7 cellular contexts compared by ENCODE assay signal in the genomic region with DNA sequence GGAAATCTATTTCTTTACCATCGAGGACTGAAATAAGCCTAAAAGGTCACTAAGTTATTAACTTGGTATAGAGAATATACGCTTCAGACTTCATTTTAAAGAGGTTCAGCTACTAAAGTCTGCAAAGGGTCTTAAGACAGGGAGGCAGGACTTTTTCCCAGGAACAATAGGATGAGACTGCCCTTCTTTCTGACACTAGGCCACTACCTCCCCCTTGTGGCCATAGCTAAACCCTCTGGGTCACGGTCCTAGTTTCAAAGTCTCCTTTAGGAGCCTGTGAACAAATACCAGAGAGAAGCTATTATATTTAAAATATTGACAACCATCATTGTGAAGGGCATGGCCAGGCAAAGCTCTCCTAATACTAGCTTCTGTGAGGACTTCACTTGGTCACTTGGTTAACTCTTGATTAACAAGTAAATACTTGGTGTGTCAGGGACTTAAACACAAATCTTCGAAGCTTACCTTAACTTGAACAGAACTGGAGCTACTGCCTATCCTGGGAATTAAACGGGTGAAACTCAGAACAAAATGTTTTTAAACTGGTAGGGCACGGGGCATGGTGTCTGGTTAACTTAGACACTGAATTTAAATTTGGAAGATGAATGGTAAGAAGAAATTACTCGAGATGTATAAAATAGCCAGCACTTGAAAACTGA.
DNase-seq lines count a peak whose midpoint lies in the region; ATAC-seq and TF ChIP-seq lines count a peak whose summit lies in the region.

No MANE protein-coding gene starts in this region.

- POLR2A ChIA-PET in OCI-LY7 (lab: Charles Lee) = interaction anchor here (0.6 to 1.6 kb wide), 6 partner anchors 9 to 77 kb away, joined by 3 to 7 read pairs (median 4); no protein-coding TSS in a partner anchor

- H4K20me1 ChIP-seq in OCI-LY7 (ENCODE audit: insufficient read depth, low read length) = 0 out of 2 replicates have a peak, but pooled peaks cover 4% of the 10 kb centered on the region

- peaks cover 3% of the 10 kb centered on the region; the same call in 1 of the 2 replicates for H3K36me3 ChIP-seq in H7 (replicated peaks; ENCODE audit: control insufficient read depth, insufficient read depth, low read length)
- peaks cover 58% of the 10 kb centered on the region for H3K36me3 ChIP-seq in OCI-LY7 (ENCODE audit: insufficient read depth, low read length)
- peaks cover 0 to 3% (median 1%) of the 10 kb centered on the region in 4 donors for H3K36me3 ChIP-seq in liver (ENCODE audit: control insufficient read depth in 4 of 4, insufficient read depth in 3 of 4, low read depth in 1 of 4, low read length in 3 of 4)

- no peak overlapping the region for H3K4me2 ChIP-seq in OCI-LY7 (ENCODE audit: low read length)

- ATAC-seq in GM21723 (IDR thresholded peaks at IDR 0.05; ENCODE audit: unreplicated experiment) = no peak

- H3K9me3 ChIP-seq in OCI-LY7 (ENCODE audit: low read length) (no peaks in the 10 kb centered on the region), liver (ENCODE audit: control insufficient read depth in 4 of 4, low read length in 3 of 4) (no peaks in the 10 kb centered on the region)

- WGBS in liver = 87% methylated on average over 7 of the region's 7 CpGs

- H2AFZ ChIP-seq in OCI-LY7 (ENCODE audit: low read length) = no peak overlapping the region

- intact Hi-C loops in OCI-LY7 (cut with micrococcal nuclease; ENCODE audit: unreplicated experiment) = loop anchor here (1.0 to 5.0 kb wide), 2 partner anchors 202 to 204 kb away; no protein-coding TSS in a partner anchor

- no peaks in the 10 kb centered on the region for H3K9me2 ChIP-seq in OCI-LY7 (ENCODE audit: insufficient read depth, low read length)

- TF ChIP-seq RAD21 in liver (IDR thresholded peaks at IDR 0.05) = peak; percentile 57 to 83

- no peak overlapping the region for H3K9ac ChIP-seq in liver (ENCODE audit: low read depth in 1 of 2, low read length in 2 of 2)

- no peaks in the 10 kb centered on the region for H3K27me3 ChIP-seq in H7 (ENCODE audit: control insufficient read depth, insufficient read depth, low read length)
- H3K27me3 ChIP-seq in liver (ENCODE audit: control insufficient read depth in 4 of 4, insufficient read depth in 4 of 4, low read length in 3 of 4) = no peaks in the 10 kb centered on the region

- DNase-seq in D341Med (ENCODE audit: low spot score) = peak; percentile 85
- peak; percentile 57 for DNase-seq in H7
- DNase-seq in OCI-LY7 (ENCODE audit: low spot score) = peak; percentile 53
- peak; percentile 23 for DNase-seq in dedifferentiated amniotic fluid mesenchymal stem cell (ENCODE audit: extremely low spot score)
- no peak for DNase-seq in stimulated activated CD4-positive, alpha-beta T cell treated with anti-CD3 and anti-CD28 coated beads, Interleukin-4, amount 100 ng/mL, for 1 hour

- CTCF ChIA-PET in OCI-LY7 (lab: Charles Lee; ENCODE audit: unreplicated experiment) = interaction anchor here (1.2 to 2.5 kb wide), 3 partner anchors 11 to 400 kb away, joined by 3 to 9 read pairs (median 3); no protein-coding TSS in a partner anchor

- no peaks in the 10 kb centered on the region; the same call in 1 of the 2 replicates for H3K79me2 ChIP-seq in OCI-LY7 (ENCODE audit: insufficient read depth, low read depth, low read length)

- H3K4me1 ChIP-seq in OCI-LY7 (ENCODE audit: insufficient read depth, low read length, poor library complexity, severe bottlenecking) (peaks cover 39% of the 10 kb centered on the region), liver (ENCODE audit: control insufficient read depth in 4 of 4, insufficient read depth in 4 of 4, low read length in 3 of 4) (peaks cover 0 to 6% (median 1%) of the 10 kb centered on the region in 4 donors)

- H3K27ac ChIP-seq in OCI-LY7 (ENCODE audit: low read depth, low read length, poor library complexity, severe bottlenecking) = no peak overlapping the region
- no peak overlapping the region for H3K27ac ChIP-seq in liver (ENCODE audit: low read depth in 1 of 2, low read length in 2 of 2)

- TF ChIP-seq CTCF in OCI-LY7 (conservative IDR thresholded peaks at IDR 0.05; ENCODE audit: low read length) = peak; percentile 89
- peak; percentile 49 for TF ChIP-seq CTCF in liver (IDR thresholded peaks at IDR 0.05; ENCODE audit: low read depth, low read length, missing input control)

- no TSS peak for BruUV-seq in OCI-LY7 (replicated peaks; lab: Mats Ljungman, UMichigan)

- H3K4me3 ChIP-seq in H7 (ENCODE audit: insufficient read depth, low read depth, low read length) (no peak overlapping the region), OCI-LY7 (ENCODE audit: low read depth, low read length, poor library complexity, severe bottlenecking) (no peak overlapping the region), liver (ENCODE audit: low read depth in 1 of 3, low read length in 3 of 3) (no peak overlapping the region)

TF ChIP-seq in liver, 16 proteins besides CTCF, POLR2A, EP300 and RAD21:
- TF ChIP-seq JUND (IDR thresholded peaks at IDR 0.05) (no peak), HNF4A (conservative IDR thresholded peaks at IDR 0.05) (peak in 1 of 2 donors; percentile 62), FOXA2 (IDR thresholded peaks at IDR 0.05) (no peak), HNF4G (IDR thresholded peaks at IDR 0.05) (peak; percentile 9)
TF ChIP-seq in liver: peak in this region for 2.
